20 cellular contexts compared by ENCODE assay signal in the genomic region with DNA sequence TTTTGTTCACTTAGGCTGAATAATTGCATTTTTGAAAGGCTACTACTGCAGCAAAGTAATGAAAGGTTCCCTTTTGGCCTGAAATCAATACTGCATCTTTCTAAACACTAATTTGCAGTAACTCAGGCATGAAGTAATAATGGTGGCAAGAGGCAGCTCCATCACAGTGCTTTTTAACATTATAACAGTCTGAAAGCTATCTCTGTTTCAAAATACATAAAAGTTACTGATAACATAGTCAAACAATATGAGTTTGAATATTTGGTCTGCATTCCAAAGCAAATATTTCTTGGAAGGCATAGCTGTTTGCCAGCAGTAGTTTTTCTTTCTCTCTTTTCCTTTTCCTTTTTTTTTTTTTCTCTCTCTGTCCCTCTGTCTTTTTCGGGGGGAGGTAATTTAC.
DNase-seq lines count a peak whose midpoint lies in the region; ATAC-seq and TF ChIP-seq lines count a peak whose summit lies in the region.
"Had no signal": no experiment of that assay in that cellular context is flagged by ENCODE, and none has a peak within 500 bp of the region (broad histone marks: within the 10 kb centered on the region; RNA-seq: fewer than 3 reads in every experiment).

No MANE protein-coding gene starts in this region.

- H3K4me1 ChIP-seq in neural progenitor cell, result peaks cover 17% of the 10 kb centered on the region
- no peaks in the 10 kb centered on the region for H3K4me1 ChIP-seq in Karpas-422 (ENCODE audit: low read length)
- H3K4me1 ChIP-seq: SJSA1 had no signal

- H3K9me3 Mint-ChIP-seq in neural progenitor cell (no peaks in the 10 kb centered on the region), MCF 10A (ENCODE audit: unreplicated experiment) (no peaks in the 10 kb centered on the region)

- no peaks in the 10 kb centered on the region for H3K36me3 ChIP-seq in neural progenitor cell
- H3K36me3 ChIP-seq in Karpas-422 (ENCODE audit: insufficient read depth, low read length), result no peaks in the 10 kb centered on the region
- H3K36me3 ChIP-seq: SJSA1 had no signal

- H3K4me2 ChIP-seq in neural progenitor cell (peak overlapping the region; percentile 18), Karpas-422 (ENCODE audit: low read depth, low read length, poor library complexity, severe bottlenecking) (no peak overlapping the region)
- H3K4me2 ChIP-seq: PC-9 had no signal

- no peak for ATAC-seq in HG03565 (IDR thresholded peaks at IDR 0.05; ENCODE audit: unreplicated experiment)
- ATAC-seq: HepG2 had no signal

- H3K27ac Mint-ChIP-seq in neural progenitor cell (no peak overlapping the region), MCF 10A (ENCODE audit: low read depth, unreplicated experiment) (no peak overlapping the region)

- H3K4me3 Mint-ChIP-seq in neural progenitor cell, result no peak overlapping the region
- H3K4me3 Mint-ChIP-seq in MCF 10A (ENCODE audit: unreplicated experiment), result no peak overlapping the region

- H3K79me2 ChIP-seq in neural progenitor cell (ENCODE audit: low read depth) (no peaks in the 10 kb centered on the region), Karpas-422 (ENCODE audit: low read length) (no peaks in the 10 kb centered on the region)

- no peaks in the 10 kb centered on the region for H3K9me2 ChIP-seq in Karpas-422 (replicated peaks; ENCODE audit: insufficient read depth, low read length)

- H3K36me3 Mint-ChIP-seq in neural progenitor cell (peaks cover 7% of the 10 kb centered on the region), MCF 10A (ENCODE audit: insufficient read depth, unreplicated experiment) (peaks cover 8% of the 10 kb centered on the region)

- BruUV-seq in MCF 10A (replicated peaks; lab: Mats Ljungman, UMichigan), result no TSS peak

- intact Hi-C loops in MCF 10A (cut with micrococcal nuclease), result no loop called here

- POLR2A ChIA-PET in MCF 10A (lab: Yijun Ruan, JAX), result interaction anchor here (0.7 kb wide), 1 partner anchor 148 kb away, joined by 3 read pairs; no protein-coding TSS in a partner anchor

- H3K9ac ChIP-seq in neural progenitor cell, result no peak overlapping the region
- no peak overlapping the region for H3K9ac ChIP-seq in Karpas-422 (ENCODE audit: low read length)

- H3K9me3 ChIP-seq in neural progenitor cell (ENCODE audit: low read depth) (no peaks in the 10 kb centered on the region), Karpas-422 (ENCODE audit: low read length) (no peaks in the 10 kb centered on the region)
- H3K9me3 ChIP-seq: SJSA1 had no signal

- H3K4me3 ChIP-seq in choroid plexus epithelial cell (ENCODE audit: low read depth, low read length) (no peak overlapping the region), neural progenitor cell (no peak overlapping the region), Karpas-422 (ENCODE audit: low read length) (no peak overlapping the region)
- H3K4me3 ChIP-seq: PC-9, SJSA1 had no signal

- TF ChIP-seq CTCF in choroid plexus epithelial cell (conservative IDR thresholded peaks at IDR 0.05; ENCODE audit: low read depth, low read length) (no peak), neural progenitor cell (IDR thresholded peaks at IDR 0.05) (no peak), MCF 10A (IDR thresholded peaks at IDR 0.05; ENCODE audit: unreplicated experiment) (no peak)

- no peaks in the 10 kb centered on the region for H3F3A ChIP-seq in neural progenitor cell (ENCODE audit: low read depth)

- DNase-seq in EH (ENCODE audit: low read depth), result peak; percentile 22
- DNase-seq in NCI-H226, result peak; percentile 48
- peak; percentile 34 for DNase-seq in choroid plexus epithelial cell (ENCODE audit: low read depth)
- no peak for DNase-seq in neural progenitor cell (ENCODE audit: low spot score)
- DNase-seq in Karpas-422, result no peak
- no peak for DNase-seq in MCF 10A (ENCODE audit: unreplicated experiment)
- DNase-seq: C1 segment of cervical spinal cord, COR-L47, DMS153, EL, Kasumi-1, NCI-H1105, NCI-H187, NCI-H2171, NCI-H446 treated with DMSO at 0.1 percent for 48 hours, NCI-H774, PC-9 had no signal

- H3K27ac ChIP-seq in neural progenitor cell (no peak overlapping the region), Karpas-422 (ENCODE audit: low read length) (no peak overlapping the region)
- H3K27ac ChIP-seq: PC-9, SJSA1 had no signal

- no peaks in the 10 kb centered on the region for H4K20me1 ChIP-seq in neural progenitor cell (ENCODE audit: low read depth)
- no peaks in the 10 kb centered on the region for H4K20me1 ChIP-seq in Karpas-422 (ENCODE audit: insufficient read depth, low read depth, low read length)

- H3K4me1 Mint-ChIP-seq in neural progenitor cell (peaks cover 9% of the 10 kb centered on the region), MCF 10A (ENCODE audit: insufficient read depth, unreplicated experiment) (no peaks in the 10 kb centered on the region)

- no peaks in the 10 kb centered on the region for H3K27me3 Mint-ChIP-seq in neural progenitor cell (ENCODE audit: insufficient read depth, low read depth)
- no peaks in the 10 kb centered on the region for H3K27me3 Mint-ChIP-seq in MCF 10A (ENCODE audit: insufficient read depth, unreplicated experiment)

- CTCF ChIA-PET in MCF 10A (lab: Yijun Ruan, JAX), result interaction anchor here (1.3 kb wide), 1 partner anchor 13 kb away, joined by 4 read pairs; no protein-coding TSS in a partner anchor

- H3K27me3 ChIP-seq in neural progenitor cell (no peaks in the 10 kb centered on the region), Karpas-422 (ENCODE audit: low read length) (no peaks in the 10 kb centered on the region)
- H3K27me3 ChIP-seq: SJSA1 had no signal

- H2AFZ ChIP-seq in neural progenitor cell (replicated peaks) (no peak overlapping the region), Karpas-422 (ENCODE audit: low read length) (no peak overlapping the region)
- H2AFZ ChIP-seq: PC-9 had no signal

Comparison
In these comparisons a context has a peak if more than half of its experiments do, and no peak if none do; other contexts are left out.
1. DNase-seq: peak in EH (single experiment), NCI-H226 (single experiment) and choroid plexus epithelial cell (single experiment); none in neural progenitor cell (single experiment), Karpas-422 (single experiment) and MCF 10A (single experiment).